Comparison of ENCODE assay signal across 9 cellular contexts in genomic region chr5:55159763-55160492, GRCh38. TPM values are rescaled to one million over a fixed set of nuclear protein-coding genes. Genes with fewer than 3 reads are reported as not detected.
DNase-seq lines count a peak whose midpoint lies in the region; ATAC-seq and TF ChIP-seq lines count a peak whose summit lies in the region.
"Had no signal": no experiment of that assay in that cellular context is flagged by ENCODE, and none has a peak within 500 bp of the region (broad histone marks: within the 10 kb centered on the region; RNA-seq: fewer than 3 reads in every experiment).

Gene GPX8, plus strand, starts transcription at chr5:55160171. Its CDS starts 22 bp downstream, at chr5:55160193.

- no peaks in the 10 kb centered on the region for H3K4me1 Mint-ChIP-seq in stimulated activated effector memory CD8-positive, alpha-beta T cell treated with anti-CD3 and anti-CD28 coated beads, Interleukin-12 subunit alpha, Interleukin-12 subunit beta, amount 100 ng/mL, for 72 hours

- H3K27me3 ChIP-seq in AG04450 (ENCODE audit: control insufficient read depth, insufficient read depth, low read length) (no peaks in the 10 kb centered on the region), kidney epithelial cell (ENCODE audit: control insufficient read depth, insufficient read depth, low read length) (no peaks in the 10 kb centered on the region)

- peak; percentile 78 for DNase-seq in AG04450 (ENCODE audit: low read depth, low spot score)
- DNase-seq in GM13976 (ENCODE audit: low spot score) = peak; percentile 31
- DNase-seq in NCI-H82 treated with DMSO at 0.1 percent for 48 hours (lab: John Stamatoyannopoulos, UW; ENCODE audit: unreplicated experiment) = peak; percentile 45
- peak; percentile 46 for DNase-seq in central memory CD4-positive, alpha-beta T cell
- DNase-seq in kidney epithelial cell (ENCODE audit: low read depth) = peak; percentile 75
- no peak for DNase-seq in stimulated activated effector memory CD8-positive, alpha-beta T cell treated with anti-CD3 and anti-CD28 coated beads, Interleukin-12 subunit alpha, Interleukin-12 subunit beta, amount 100 ng/mL, for 72 hours (ENCODE audit: low spot score in 2 of 2)
- no peak for DNase-seq in HuH-7.5 (ENCODE audit: low spot score)

- no peak within 1 kb of the TSS for H3K4me3 Mint-ChIP-seq in stimulated activated effector memory CD8-positive, alpha-beta T cell treated with anti-CD3 and anti-CD28 coated beads, Interleukin-12 subunit alpha, Interleukin-12 subunit beta, amount 100 ng/mL, for 72 hours

- H3K36me3 Mint-ChIP-seq in stimulated activated effector memory CD8-positive, alpha-beta T cell treated with anti-CD3 and anti-CD28 coated beads, Interleukin-12 subunit alpha, Interleukin-12 subunit beta, amount 100 ng/mL, for 72 hours = no peaks in the 10 kb centered on the region

- peak; percentile 67 for ATAC-seq in stimulated activated effector memory CD8-positive, alpha-beta T cell treated with anti-CD3 and anti-CD28 coated beads, Interleukin-12 subunit alpha, Interleukin-12 subunit beta, amount 100 ng/mL, for 72 hours
- no peak for ATAC-seq in GM19452 (IDR thresholded peaks at IDR 0.05; ENCODE audit: unreplicated experiment)

- CTCF ChIA-PET in AG04450 (lab: Charles Lee) = interaction anchor here (0.5 to 3.1 kb wide), 33 partner anchors 8 to 913 kb away, joined by 3 to 85 read pairs (median 4); no protein-coding TSS in a partner anchor

- no peaks in the 10 kb centered on the region for H3K9me3 Mint-ChIP-seq in stimulated activated effector memory CD8-positive, alpha-beta T cell treated with anti-CD3 and anti-CD28 coated beads, Interleukin-12 subunit alpha, Interleukin-12 subunit beta, amount 100 ng/mL, for 72 hours

- no peaks in the 10 kb centered on the region for H3K9me3 ChIP-seq in AG04450 (ENCODE audit: control insufficient read depth, insufficient read depth, low read length)

- H3K4me3 ChIP-seq in AG04450 (ENCODE audit: low read depth, low read length) (peak within 1 kb of the TSS; percentile 78), kidney epithelial cell (ENCODE audit: low read depth, low read length) (peak within 1 kb of the TSS; percentile 76)

- no peak within 1 kb of the TSS for H3K27ac Mint-ChIP-seq in stimulated activated effector memory CD8-positive, alpha-beta T cell treated with anti-CD3 and anti-CD28 coated beads, Interleukin-12 subunit alpha, Interleukin-12 subunit beta, amount 100 ng/mL, for 72 hours

- in situ Hi-C loops in GM13976 (cut with MboI; ENCODE audit: low sequenced_read_pairs, unreplicated experiment) = loop anchor here (10.0 kb wide), 1 partner anchor 255 kb away; no protein-coding TSS in a partner anchor

- no peaks in the 10 kb centered on the region for H3K36me3 ChIP-seq in kidney epithelial cell (ENCODE audit: control insufficient read depth, insufficient read depth, low read length)

- H3K27ac ChIP-seq in AG04450 (ENCODE audit: low read depth, low read length) = peak within 1 kb of the TSS; percentile 85
- H3K27ac ChIP-seq: HL-60 had no signal

- peak; percentile 66 for TF ChIP-seq CTCF in AG04450 (IDR thresholded peaks at IDR 0.05; ENCODE audit: low read depth, low read length)
- TF ChIP-seq CTCF in GM13976 (IDR thresholded peaks at IDR 0.05; ENCODE audit: borderline replicate concordance, control extremely low read depth, extremely low read depth, insufficient read depth, missing control alignments) = peak; percentile 21
- TF ChIP-seq CTCF in kidney epithelial cell (IDR thresholded peaks at IDR 0.05; ENCODE audit: insufficient read depth, low read length, poor library complexity, severe bottlenecking) = peak; percentile 50

- POLR2A ChIA-PET in AG04450 (lab: Yijun Ruan, JAX) = interaction anchor here (0.6 to 1.4 kb wide), 11 partner anchors 174 to 850 kb away, joined by 3 to 12 read pairs (median 4); partner anchors contain the start of genes ARL15 and ESM1

RNA-seq across cellular contexts. Expression of gene GPX8, which starts in this region (rescaled TPM):
- 234 and 317 TPM in 2 replicates for polyA plus RNA-seq in AG04450 (2011; rRNA removed)
- polyA minus RNA-seq in AG04450 (2011; rRNA and poly(A)+ RNA removed) = 45.4 and 73.7 TPM in 2 replicates
- total RNA-seq in kidney epithelial cell = 42.5 and 59.0 TPM in 2 replicates

Comparison
In these comparisons a context has a peak if more than half of its experiments do, and no peak if none do; other contexts are left out.
1. DNase-seq: peak in AG04450 (single experiment), GM13976 (single experiment), NCI-H82 treated with DMSO at 0.1 percent for 48 hours (single experiment), central memory CD4-positive, alpha-beta T cell (single experiment) and kidney epithelial cell (single experiment); none in stimulated activated effector memory CD8-positive, alpha-beta T cell treated with anti-CD3 and anti-CD28 coated beads, Interleukin-12 subunit alpha, Interleukin-12 subunit beta, amount 100 ng/mL, for 72 hours (0 of 2) and HuH-7.5 (single experiment).
2. Peak in every context shown above with its lines, with median percentiles within 50 percentile points of each other: CTCF ChIP-seq.